ENCODE assay signal across 4 cellular contexts in the genomic region with DNA sequence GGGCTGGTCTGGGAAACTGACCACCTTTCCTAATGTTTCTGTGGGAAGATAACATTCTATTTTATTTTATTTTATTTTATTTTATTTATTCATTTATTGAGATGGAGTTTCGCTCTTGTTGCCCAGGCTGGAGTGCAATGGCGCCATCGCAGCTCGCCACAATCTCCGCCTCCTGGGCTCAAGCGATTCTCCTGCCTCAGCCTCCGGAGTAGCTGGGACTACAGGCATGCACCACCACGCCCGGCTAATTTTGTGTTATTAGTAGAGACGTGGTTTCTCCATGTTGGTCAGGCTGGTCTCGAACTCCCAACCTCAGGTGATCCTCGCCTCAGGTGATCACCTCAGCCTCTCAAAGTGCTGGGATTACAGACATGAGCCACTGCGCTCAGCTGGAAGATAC. TPM values are rescaled to one million over a fixed set of nuclear protein-coding genes. Genes with fewer than 3 reads are reported as not detected.
"Had no signal": no experiment of that assay in that cellular context is flagged by ENCODE, and none has a peak within 500 bp of the region (broad histone marks: within the 10 kb centered on the region; RNA-seq: fewer than 3 reads in every experiment).

No MANE protein-coding gene starts in this region.

RNA-seq across cellular contexts. Expression of a gene that starts 9.5 kb away (rescaled TPM):
- total RNA-seq: OCI-LY7 had no signal

RNA-seq across cellular contexts. Expression of a gene that starts 54.1 kb away (rescaled TPM):
- total RNA-seq: LHCN-M2, PC-3, SJCRH30 had no signal
